In genomic region chr7:7793249-7793648, GRCh38 we compare ENCODE assay signal across 22 cellular contexts.
DNase-seq lines count a peak whose midpoint lies in the region; ATAC-seq, FAIRE-seq and TF ChIP-seq lines count a peak whose summit lies in the region.
"Had no signal": no experiment of that assay in that cellular context is flagged by ENCODE, and none has a peak within 500 bp of the region (broad histone marks: within the 10 kb centered on the region; RNA-seq: fewer than 3 reads in every experiment).

No MANE protein-coding gene starts in this region.

- no peak for TF ChIP-seq POLR2A in GM12878 (IDR thresholded peaks at IDR 0.05; ENCODE audit: low read depth, low read length)

- H4K20me1 ChIP-seq in GM12878 (ENCODE audit: control insufficient read depth, insufficient read depth) (no peaks in the 10 kb centered on the region), smooth muscle cell (ENCODE audit: low read depth) (no peaks in the 10 kb centered on the region)
- H4K20me1 ChIP-seq: BLaER1 treated with 17β-estradiol and CSF1 and Interleukin-3, amounts not matched to agents 10 nM and 100 nM had no signal

- TF ChIP-seq EP300 in GM12878 (IDR thresholded peaks at IDR 0.05; ENCODE audit: borderline replicate concordance in 1 of 2, control insufficient read depth in 1 of 2, low read depth in 2 of 2, low read length in 2 of 2), result no peak

- no peak overlapping the region for H3K27ac Mint-ChIP-seq in progenitor cell of endocrine pancreas
- H3K27ac Mint-ChIP-seq: CD8-positive, alpha-beta T cell had no signal

- BruUV-seq in GM12878 (replicated peaks; lab: Mats Ljungman, UMichigan), result no TSS peak

- DNase-seq in GM12878 (ENCODE audit: low read depth, low spot score) (no peak), smooth muscle cell (lab: John Stamatoyannopoulos, UW; ENCODE audit: unreplicated experiment) (no peak), KG1 (lab: John Stamatoyannopoulos, UW) (no peak), progenitor cell of endocrine pancreas (ENCODE audit: low spot score, unreplicated experiment) (no peak)
- DNase-seq: Calu3; CD8-positive, alpha-beta T cell; DMS53; KBM-7; NCI-H1105 treated with DMSO at 0.1 percent for 48 hours; NCI-H1694; NCI-H510A; NCI-H774; PC-9; SJCRH30 had no signal

- SMC1A ChIA-PET in GM12878 (lab: Charles Lee; ENCODE audit: uncharacterized antibody, unreplicated experiment), result interaction anchor here (0.7 to 1.6 kb wide), 4 partner anchors 11 to 119 kb away, joined by 3 to 4 read pairs (median 3); no protein-coding TSS in a partner anchor

- H3K27ac ChIP-seq in HUES48 (ENCODE audit: low read depth, low read length) (peak overlapping the region; percentile 89), GM12878 (ENCODE audit: control insufficient read depth, insufficient read depth) (no peak overlapping the region), smooth muscle cell (ENCODE audit: low read depth) (peak overlapping the region; percentile 61)
- H3K27ac ChIP-seq: BLaER1 treated with 17β-estradiol and CSF1 and Interleukin-3, amounts not matched to agents 10 nM and 100 nM; PC-9; RWPE1; SJCRH30 had no signal

- CTCF ChIA-PET in GM12878 (lab: Yijun Ruan, JAX), result no interaction called here

- H3K4me3 ChIP-seq in HUES48 (ENCODE audit: low read depth, low read length) (no peak overlapping the region; the same call in 1 of the 2 replicates), GM12878 (no peak overlapping the region), iPS-15b (ENCODE audit: low read depth, low read length) (peak overlapping the region; percentile 3), smooth muscle cell (no peak overlapping the region)
- H3K4me3 ChIP-seq: BLaER1 treated with 17β-estradiol and CSF1 and Interleukin-3, amounts not matched to agents 10 nM and 100 nM; PC-9; SJCRH30 had no signal

- no peak for TF ChIP-seq CTCF in GM12878 (IDR thresholded peaks at IDR 0.05 in 2 of 3, conservative IDR thresholded peaks at IDR 0.05 in 1 of 3; ENCODE audit: control insufficient read depth in 2 of 3, extremely low read depth in 1 of 3, insufficient read depth in 1 of 3, low read depth in 3 of 3, low read length in 3 of 3)
- no peak for TF ChIP-seq CTCF in smooth muscle cell (IDR thresholded peaks at IDR 0.05; ENCODE audit: borderline replicate concordance, insufficient read depth, poor library complexity, severe bottlenecking)
- TF ChIP-seq CTCF in progenitor cell of endocrine pancreas (IDR thresholded peaks at IDR 0.05; ENCODE audit: unreplicated experiment), result no peak

- no peaks in the 10 kb centered on the region for H3K36me3 ChIP-seq in HUES48 (ENCODE audit: control insufficient read depth, insufficient read depth, low read length)
- no peaks in the 10 kb centered on the region for H3K36me3 ChIP-seq in GM12878 (ENCODE audit: control insufficient read depth in 2 of 2, insufficient read depth in 2 of 2, low read length in 1 of 2)
- H3K36me3 ChIP-seq in iPS-15b (ENCODE audit: control insufficient read depth, insufficient read depth, low read length), result no peaks in the 10 kb centered on the region
- no peaks in the 10 kb centered on the region for H3K36me3 ChIP-seq in smooth muscle cell (ENCODE audit: low read depth)
- H3K36me3 ChIP-seq: SJCRH30 had no signal

- H3K4me3 Mint-ChIP-seq in progenitor cell of endocrine pancreas (ENCODE audit: low read depth), result no peak overlapping the region
- H3K4me3 Mint-ChIP-seq: CD8-positive, alpha-beta T cell had no signal

- H2AFZ ChIP-seq in GM12878 (ENCODE audit: control insufficient read depth, low read depth, low read length), result no peak overlapping the region
- no peak overlapping the region for H2AFZ ChIP-seq in smooth muscle cell (ENCODE audit: low read depth)
- H2AFZ ChIP-seq: PC-9 had no signal

- H3K79me2 ChIP-seq in GM12878 (ENCODE audit: control insufficient read depth, insufficient read depth, low read length), result no peaks in the 10 kb centered on the region
- H3K79me2 ChIP-seq in smooth muscle cell (ENCODE audit: low read depth), result no peaks in the 10 kb centered on the region

- H3K27me3 ChIP-seq in HUES48 (ENCODE audit: control insufficient read depth, insufficient read depth, low read length), result no peaks in the 10 kb centered on the region
- no peaks in the 10 kb centered on the region for H3K27me3 ChIP-seq in GM12878 (replicated peaks in 1 of 2; ENCODE audit: control insufficient read depth in 2 of 2, insufficient read depth in 2 of 2, low read length in 1 of 2)
- no peaks in the 10 kb centered on the region for H3K27me3 ChIP-seq in iPS-15b (ENCODE audit: control insufficient read depth, insufficient read depth, low read length)
- no peaks in the 10 kb centered on the region for H3K27me3 ChIP-seq in smooth muscle cell (ENCODE audit: low read depth)
- H3K27me3 ChIP-seq: BLaER1 treated with 17β-estradiol and CSF1 and Interleukin-3, amounts not matched to agents 10 nM and 100 nM; SJCRH30 had no signal

- H3K4me2 ChIP-seq in GM12878 (ENCODE audit: control insufficient read depth, insufficient read depth), result no peak overlapping the region
- peak overlapping the region; percentile 31 for H3K4me2 ChIP-seq in smooth muscle cell
- H3K4me2 ChIP-seq: BLaER1 treated with 17β-estradiol and CSF1 and Interleukin-3, amounts not matched to agents 10 nM and 100 nM; PC-9 had no signal

- no peaks in the 10 kb centered on the region for H3K27me3 Mint-ChIP-seq in progenitor cell of endocrine pancreas

- FAIRE-seq in GM12878 (lab: Jason Lieb, UNC), result no peak
- FAIRE-seq: HepG2 had no signal

- no peak for ATAC-seq in GM12878
- no peak for ATAC-seq in GM18858 (IDR thresholded peaks at IDR 0.05; ENCODE audit: unreplicated experiment)
- ATAC-seq in HG02870 (IDR thresholded peaks at IDR 0.05; ENCODE audit: unreplicated experiment), result no peak
- ATAC-seq: CD8-positive, alpha-beta T cell; HCT116; HepG2 had no signal

- POLR2A ChIA-PET in GM12878 (lab: Charles Lee), result no interaction called here

- no peak for TF ChIP-seq RAD21 in GM12878 (IDR thresholded peaks at IDR 0.05; ENCODE audit: insufficient read depth, low read depth, low read length)

- 21% methylated on average over 2 of the region's 2 CpGs for WGBS in GM12878 (ENCODE audit: insufficient coverage, insufficient replicate concordance, low lambda C conversion rate, missing lambda C conversion rate)
- WGBS in smooth muscle cell (ENCODE audit: low lambda C conversion rate), result 12% methylated on average over 2 of the region's 2 CpGs

- H3K9ac ChIP-seq in HUES48 (ENCODE audit: low read depth, low read length) (no peak overlapping the region), GM12878 (ENCODE audit: control insufficient read depth, insufficient read depth, low read length) (no peak overlapping the region), iPS-15b (ENCODE audit: low read depth, low read length) (no peak overlapping the region), smooth muscle cell (ENCODE audit: low read depth) (no peak overlapping the region)
- H3K9ac ChIP-seq: BLaER1 treated with 17β-estradiol and CSF1 and Interleukin-3, amounts not matched to agents 10 nM and 100 nM had no signal

- H3K4me1 ChIP-seq in HUES48 (ENCODE audit: control insufficient read depth, insufficient read depth, low read length), result peaks cover 42% of the 10 kb centered on the region
- peaks cover 11% of the 10 kb centered on the region for H3K4me1 ChIP-seq in GM12878 (ENCODE audit: control insufficient read depth, insufficient read depth, low read length)
- H3K4me1 ChIP-seq in iPS-15b (ENCODE audit: control insufficient read depth, insufficient read depth, low read length), result peaks cover 24% of the 10 kb centered on the region
- H3K4me1 ChIP-seq in smooth muscle cell (ENCODE audit: low read depth), result peaks cover 26% of the 10 kb centered on the region
- H3K4me1 ChIP-seq: SJCRH30 had no signal

- H3K4me1 Mint-ChIP-seq in progenitor cell of endocrine pancreas (ENCODE audit: low read depth), result peaks cover 4% of the 10 kb centered on the region

- RAD21 ChIA-PET in GM12878 (lab: Charles Lee; ENCODE audit: unreplicated experiment), result interaction anchor here (1.5 kb wide), 1 partner anchor 112 kb away, joined by 4 read pairs; no protein-coding TSS in a partner anchor

- peaks cover 3% of the 10 kb centered on the region for H3K9me3 Mint-ChIP-seq in progenitor cell of endocrine pancreas (ENCODE audit: low read depth)
- H3K9me3 Mint-ChIP-seq: CD8-positive, alpha-beta T cell had no signal

- H3K36me3 Mint-ChIP-seq in progenitor cell of endocrine pancreas (ENCODE audit: insufficient read depth), result peaks cover 18% of the 10 kb centered on the region

- intact Hi-C loops in GM12878 (cut with micrococcal nuclease; ENCODE audit: unreplicated experiment), result no loop called here

- H3K9me3 ChIP-seq in HUES48 (ENCODE audit: control insufficient read depth, insufficient read depth, low read length) (no peaks in the 10 kb centered on the region), GM12878 (replicated peaks; ENCODE audit: control insufficient read depth, insufficient read depth, low read length) (no peaks in the 10 kb centered on the region; the same call in 2 of the 3 replicates), iPS-15b (ENCODE audit: control insufficient read depth, insufficient read depth, low read length) (no peaks in the 10 kb centered on the region), smooth muscle cell (replicated peaks; ENCODE audit: low read depth) (no peaks in the 10 kb centered on the region)
- H3K9me3 ChIP-seq: SJCRH30 had no signal

- in situ Hi-C loops in GM12878 (cut with MboI), result no loop called here

- H3F3A ChIP-seq in smooth muscle cell (ENCODE audit: low read depth), result peaks cover 25% of the 10 kb centered on the region

TF ChIP-seq in GM12878, 131 proteins besides CTCF, POLR2A, EP300 and RAD21:
- TF ChIP-seq, protein P1, sequence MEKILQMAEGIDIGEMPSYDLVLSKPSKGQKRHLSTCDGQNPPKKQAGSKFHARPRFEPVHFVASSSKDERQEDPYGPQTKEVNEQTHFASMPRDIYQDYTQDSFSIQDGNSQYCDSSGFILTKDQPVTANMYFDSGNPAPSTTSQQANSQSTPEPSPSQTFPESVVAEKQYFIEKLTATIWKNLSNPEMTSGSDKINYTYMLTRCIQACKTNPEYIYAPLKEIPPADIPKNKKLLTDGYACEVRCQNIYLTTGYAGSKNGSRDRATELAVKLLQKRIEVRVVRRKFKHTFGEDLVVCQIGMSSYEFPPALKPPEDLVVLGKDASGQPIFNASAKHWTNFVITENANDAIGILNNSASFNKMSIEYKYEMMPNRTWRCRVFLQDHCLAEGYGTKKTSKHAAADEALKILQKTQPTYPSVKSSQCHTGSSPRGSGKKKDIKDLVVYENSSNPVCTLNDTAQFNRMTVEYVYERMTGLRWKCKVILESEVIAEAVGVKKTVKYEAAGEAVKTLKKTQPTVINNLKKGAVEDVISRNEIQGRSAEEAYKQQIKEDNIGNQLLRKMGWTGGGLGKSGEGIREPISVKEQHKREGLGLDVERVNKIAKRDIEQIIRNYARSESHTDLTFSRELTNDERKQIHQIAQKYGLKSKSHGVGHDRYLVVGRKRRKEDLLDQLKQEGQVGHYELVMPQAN (conservative IDR thresholded peaks at IDR 0.05), result no peak
- TF ChIP-seq MTA2 (IDR thresholded peaks at IDR 0.05; ENCODE audit: low read depth) (peak; percentile 87), ATF7 (IDR thresholded peaks at IDR 0.05; ENCODE audit: low read depth) (peak; percentile 26; the same call in 1 of the 2 replicates)
